Comparison of ENCODE assay signal across 8 cellular contexts in genomic region chr1:201982082-201982922, GRCh38. TPM values are rescaled to one million over a fixed set of nuclear protein-coding genes. Genes with fewer than 3 reads are reported as not detected.
DNase-seq lines count a peak whose midpoint lies in the region; ATAC-seq, FAIRE-seq and TF ChIP-seq lines count a peak whose summit lies in the region.

Gene RNPEP, plus strand, starts transcription at chr1:201982648. Its CDS starts 19 bp downstream, at chr1:201982667.

- H3K36me3 ChIP-seq in parathyroid adenoma (ENCODE audit: control insufficient read depth, insufficient read depth, low read length) (no peaks in the 10 kb centered on the region), tibial artery (no peaks in the 10 kb centered on the region)

- H3K36me3 Mint-ChIP-seq in activated naive CD8-positive, alpha-beta T cell treated with anti-CD3 and anti-CD28 coated beads for 36 hours: peaks cover 2% of the 10 kb centered on the region

- TF ChIP-seq CTCF in parathyroid adenoma (IDR thresholded peaks at IDR 0.05): no peak
- no peak for TF ChIP-seq CTCF in tibial artery (IDR thresholded peaks at IDR 0.05)

- FAIRE-seq in HTR-8/SVneo (lab: Jason Lieb, UNC): peak; percentile 46

- no peaks in the 10 kb centered on the region for H3K9me3 ChIP-seq in parathyroid adenoma (ENCODE audit: control insufficient read depth, low read length)
- H3K9me3 ChIP-seq in tibial artery: no peaks in the 10 kb centered on the region

- peak within 1 kb of the TSS; percentile 82 for H2AFZ ChIP-seq in parathyroid adenoma

- H3K27ac ChIP-seq in parathyroid adenoma (peak within 1 kb of the TSS; percentile 62), tibial artery (peak within 1 kb of the TSS; percentile 87)

- no peaks in the 10 kb centered on the region for H3K79me2 ChIP-seq in parathyroid adenoma

- peak within 1 kb of the TSS; percentile 19 for H3K9ac ChIP-seq in parathyroid adenoma

- intact Hi-C loops in Right ventricle myocardium inferior (cut with DNase I) (no loop called here), tibial artery (cut with DNase I; ENCODE audit: low total_unique reads) (no loop called here)

- H3K9me3 Mint-ChIP-seq in activated naive CD8-positive, alpha-beta T cell treated with anti-CD3 and anti-CD28 coated beads for 36 hours: no peaks in the 10 kb centered on the region

- peak within 1 kb of the TSS; percentile 85 for H3K4me2 ChIP-seq in parathyroid adenoma (ENCODE audit: low read length)

- peaks cover 22% of the 10 kb centered on the region for H3K4me1 Mint-ChIP-seq in activated naive CD8-positive, alpha-beta T cell treated with anti-CD3 and anti-CD28 coated beads for 36 hours

- peaks cover 13% of the 10 kb centered on the region for H3K27me3 Mint-ChIP-seq in activated naive CD8-positive, alpha-beta T cell treated with anti-CD3 and anti-CD28 coated beads for 36 hours

- H3K4me3 Mint-ChIP-seq in activated naive CD8-positive, alpha-beta T cell treated with anti-CD3 and anti-CD28 coated beads for 36 hours: peak within 1 kb of the TSS; percentile 93

- H3K27me3 ChIP-seq in parathyroid adenoma (ENCODE audit: control insufficient read depth, insufficient read depth, low read length) (no peaks in the 10 kb centered on the region), tibial artery (no peaks in the 10 kb centered on the region)

- H3K4me1 ChIP-seq in parathyroid adenoma (no peaks in the 10 kb centered on the region), tibial artery (peaks cover 0 to 27% (median 13%) of the 10 kb centered on the region in 4 donors)

- peak within 1 kb of the TSS; percentile 79 for H3K27ac Mint-ChIP-seq in activated naive CD8-positive, alpha-beta T cell treated with anti-CD3 and anti-CD28 coated beads for 36 hours

- H3K4me3 ChIP-seq in parathyroid adenoma (ENCODE audit: low read depth, low read length): peak within 1 kb of the TSS; percentile 63
- H3K4me3 ChIP-seq in tibial artery: peak within 1 kb of the TSS; percentile 92 to 97

- peak; percentile 86 for DNase-seq in DMS53 (lab: John Stamatoyannopoulos, UW)
- peak; percentile 83 for DNase-seq in HTR-8/SVneo (ENCODE audit: insufficient read length, low spot score)
- peak; percentile 72 for DNase-seq in activated naive CD8-positive, alpha-beta T cell treated with anti-CD3 and anti-CD28 coated beads for 36 hours
- peak; percentile 88 for DNase-seq in Right ventricle myocardium inferior (ENCODE audit: missing footprints)
- DNase-seq in tibial artery: peak; percentile 72 to 87

- ATAC-seq in GM21367 (IDR thresholded peaks at IDR 0.05; ENCODE audit: unreplicated experiment) (peak; percentile 51), SK-N-SH treated with all-trans-retinoic acid at 6 μM for 48 hours (peak; percentile 83), Right ventricle myocardium inferior (peak; percentile 91)

TF ChIP-seq in SK-N-SH treated with all-trans-retinoic acid at 6 μM for 48 hours, 23 proteins besides CTCF, POLR2A, EP300 and RAD21:
- no peak for TF ChIP-seq BACH2 (CRISPR knock-in tag; IDR thresholded peaks at IDR 0.05; ENCODE audit: borderline replicate concordance)
- TF ChIP-seq ZNF70 (CRISPR knock-in tag; IDR thresholded peaks at IDR 0.05): peak; percentile 97
- TF ChIP-seq ARNTL (CRISPR knock-in tag; IDR thresholded peaks at IDR 0.05; ENCODE audit: borderline replicate concordance, low read depth): no peak

RNA-seq across cellular contexts. Expression of gene RNPEP, which starts in this region (rescaled TPM):
- total RNA-seq in activated naive CD8-positive, alpha-beta T cell treated with anti-CD3 and anti-CD28 coated beads for 36 hours: 10 to 100 TPM; 33.1 to 34.0 TPM
- total RNA-seq in Right ventricle myocardium inferior: 18.7 TPM

Comparison
In these comparisons a context has a peak if more than half of its experiments do, and no peak if none do; other contexts are left out.
1. Peak in every context shown above with its lines: DNase-seq, ATAC-seq, H3K4me3 ChIP-seq and H3K27ac ChIP-seq.